ENCODE assay signal across 22 cellular contexts in the genomic region with DNA sequence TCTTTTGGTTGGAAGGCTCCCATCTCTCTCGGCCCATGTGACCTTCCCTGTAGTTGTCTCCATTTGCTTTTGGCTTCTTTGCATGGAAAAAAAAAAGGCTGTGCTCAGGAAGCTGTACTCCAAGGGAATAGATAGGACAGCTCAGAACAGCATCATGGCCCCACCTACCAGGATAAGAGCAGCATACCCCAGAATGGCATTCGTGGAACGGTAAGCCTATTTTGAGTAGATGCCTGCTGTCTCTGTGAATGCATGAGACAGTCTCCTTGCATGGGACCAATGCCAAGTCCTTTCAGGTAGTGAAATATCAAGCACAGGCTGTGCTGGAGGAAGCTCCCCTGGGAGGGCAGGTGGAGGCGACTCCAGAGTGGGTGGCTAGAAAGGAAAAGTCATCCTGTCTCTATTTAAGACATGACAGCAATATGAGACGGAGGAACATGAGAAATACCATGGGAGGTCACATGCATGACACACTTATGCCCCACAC.
A peak's percentile ranks its signal among the peaks of the same experiment; 100 is the strongest.
DNase-seq lines count a peak whose midpoint lies in the region; ATAC-seq and TF ChIP-seq lines count a peak whose summit lies in the region.
"Had no signal": no experiment of that assay in that cellular context is flagged by ENCODE, and none has a peak within 500 bp of the region (broad histone marks: within the 10 kb centered on the region; RNA-seq: fewer than 3 reads in every experiment).

No MANE protein-coding gene starts in this region.

- TF ChIP-seq CTCF in heart left ventricle (IDR thresholded peaks at IDR 0.05) (no peak), prostate gland (IDR thresholded peaks at IDR 0.05) (no peak)

- H3K27me3 Mint-ChIP-seq in activated T-helper 2 cell treated with anti-CD3 and anti-CD28 coated beads, Interferon-gamma antibody, Interleukin-2, Interleukin-4, amounts not matched to agents 10 μg/mL and 5 μg/mL and 100 μg/mL, durations not matched to agents 14 hours and 24 hours and 36 hours (ENCODE audit: low read depth), result no peaks in the 10 kb centered on the region
- H3K27me3 Mint-ChIP-seq: naive B cell; stimulated activated naive CD8-positive, alpha-beta T cell treated with anti-CD3 and anti-CD28 coated beads, Interleukin-15, Interleukin-2, amounts not matched to agents 100 ng/mL and 50 ng/mL, for 24 hours had no signal

- TF ChIP-seq POLR2A in heart left ventricle (IDR thresholded peaks at IDR 0.05) (no peak), prostate gland (IDR thresholded peaks at IDR 0.05) (no peak)

- H3K4me3 ChIP-seq in heart left ventricle (no peak overlapping the region), aorta (ENCODE audit: low read length in 2 of 2) (no peak overlapping the region), prostate gland (no peak overlapping the region)

- no peaks in the 10 kb centered on the region for H3K4me1 Mint-ChIP-seq in activated T-helper 2 cell treated with anti-CD3 and anti-CD28 coated beads, Interferon-gamma antibody, Interleukin-2, Interleukin-4, amounts not matched to agents 10 μg/mL and 5 μg/mL and 100 μg/mL, durations not matched to agents 14 hours and 24 hours and 36 hours (ENCODE audit: low read depth)
- H3K4me1 Mint-ChIP-seq: activated naive CD8-positive, alpha-beta T cell treated with anti-CD3 and anti-CD28 coated beads, Interleukin-2, amount 50 U/mL, for 24 hours; CD4-positive, alpha-beta memory T cell; naive B cell had no signal

- intact Hi-C loops in heart left ventricle (cut with DNase I), result no loop called here
- intact Hi-C loops in Right ventricle myocardium superior (cut with DNase I), result no loop called here
- intact Hi-C loops in head of caudate nucleus (cut with DNase I), result no loop called here
- intact Hi-C loops in aorta (cut with DNase I), result no loop called here
- intact Hi-C loops in activated T-helper 2 cell treated with anti-CD3 and anti-CD28 coated beads, Interferon-gamma antibody, Interleukin-2, Interleukin-4, amounts not matched to agents 10 μg/mL and 5 μg/mL and 100 μg/mL, durations not matched to agents 14 hours and 24 hours and 36 hours (cut with micrococcal nuclease), result no loop called here
- intact Hi-C loops in prostate gland (cut with DNase I), result no loop called here

- no peaks in the 10 kb centered on the region for H3K9me3 Mint-ChIP-seq in activated T-helper 2 cell treated with anti-CD3 and anti-CD28 coated beads, Interferon-gamma antibody, Interleukin-2, Interleukin-4, amounts not matched to agents 10 μg/mL and 5 μg/mL and 100 μg/mL, durations not matched to agents 14 hours and 24 hours and 36 hours
- H3K9me3 Mint-ChIP-seq: activated naive CD8-positive, alpha-beta T cell treated with anti-CD3 and anti-CD28 coated beads, Interleukin-2, amount 50 U/mL, for 24 hours; activated T-helper 1 cell treated with anti-CD3 and anti-CD28 coated beads, Interleukin-12 subunit alpha, Interleukin-12 subunit beta, Interleukin-2, Interleukin-4 antibody, amounts not matched to agents 30 ng/mL and 10 ng/mL and 1 ng/mL, durations not matched to agents 14 hours and 24 hours and 36 hours; CD4-positive, alpha-beta memory T cell; stimulated activated naive CD8-positive, alpha-beta T cell treated with anti-CD3 and anti-CD28 coated beads, Interleukin-15, Interleukin-2, amounts not matched to agents 100 ng/mL and 50 ng/mL, for 24 hours; T-helper 1 cell treated with Interleukin-12 subunit alpha and Interleukin-12 subunit beta and Interleukin-4 antibody, amounts not matched to agents 30 μg/mL and 1 μg/mL, for 36 hours had no signal

- no peak overlapping the region for H3K27ac Mint-ChIP-seq in activated T-helper 2 cell treated with anti-CD3 and anti-CD28 coated beads, Interferon-gamma antibody, Interleukin-2, Interleukin-4, amounts not matched to agents 10 μg/mL and 5 μg/mL and 100 μg/mL, durations not matched to agents 14 hours and 24 hours and 36 hours
- H3K27ac Mint-ChIP-seq: activated naive CD8-positive, alpha-beta T cell treated with anti-CD3 and anti-CD28 coated beads, Interleukin-2, amount 50 U/mL, for 24 hours; activated T-helper 1 cell treated with anti-CD3 and anti-CD28 coated beads, Interleukin-12 subunit alpha, Interleukin-12 subunit beta, Interleukin-2, Interleukin-4 antibody, amounts not matched to agents 30 ng/mL and 10 ng/mL and 1 ng/mL, durations not matched to agents 14 hours and 24 hours and 36 hours; CD4-positive, alpha-beta memory T cell; naive B cell; stimulated activated naive CD8-positive, alpha-beta T cell treated with anti-CD3 and anti-CD28 coated beads, Interleukin-15, Interleukin-2, amounts not matched to agents 100 ng/mL and 50 ng/mL, for 24 hours; T-helper 1 cell treated with Interleukin-12 subunit alpha and Interleukin-12 subunit beta and Interleukin-4 antibody, amounts not matched to agents 30 μg/mL and 1 μg/mL, for 36 hours had no signal

- H3K36me3 ChIP-seq in heart left ventricle (no peaks in the 10 kb centered on the region), aorta (ENCODE audit: control insufficient read depth in 1 of 2, insufficient read depth in 2 of 2, low read length in 1 of 2) (no peaks in the 10 kb centered on the region), prostate gland (no peaks in the 10 kb centered on the region)

- 49 to 69% (median 63%) methylated on average over 5 of the region's 5 CpGs for WGBS in heart left ventricle, 4 donors
- WGBS in aorta, 2 donors, result 43 to 47% methylated on average over 5 of the region's 5 CpGs
- WGBS in prostate gland, result 48% methylated on average over 5 of the region's 5 CpGs

- peak in 3 of 4 donors; percentile 69 to 85 (median 71) for ATAC-seq in heart left ventricle
- ATAC-seq in Right ventricle myocardium superior (ENCODE audit: poor library complexity), result no peak
- ATAC-seq in aorta (ENCODE audit: low FRiP score), result peak; percentile 40
- ATAC-seq: activated naive CD8-positive, alpha-beta T cell treated with anti-CD3 and anti-CD28 coated beads, Interleukin-2, amount 50 U/mL, for 24 hours had no signal

- H3K4me1 ChIP-seq in heart left ventricle (peaks cover 0 to 11% (median 3%) of the 10 kb centered on the region in 12 donors), aorta (ENCODE audit: control insufficient read depth in 1 of 2, insufficient read depth in 2 of 2, low read length in 2 of 2) (peaks cover 2 to 7% of the 10 kb centered on the region in 2 donors), prostate gland (replicated peaks) (peaks cover 3% of the 10 kb centered on the region)

- H3K27ac ChIP-seq in heart left ventricle (peak overlapping the region in 1 of 12 donors; percentile 39), aorta (ENCODE audit: low read depth in 1 of 2, low read length in 2 of 2) (no peak overlapping the region), prostate gland (no peak overlapping the region)

- DNase-seq in heart left ventricle, result peak in 2 of 5 donors; percentile 32 to 35
- DNase-seq in Right ventricle myocardium superior, result no peak
- peak; percentile 95 for DNase-seq in NCI-H69 (lab: John Stamatoyannopoulos, UW)
- DNase-seq in head of caudate nucleus, result peak in 39 of 42 donors; percentile 9 to 88 (median 47)
- no peak for DNase-seq in aorta
- no peak for DNase-seq in cortex of kidney (lab: John Stamatoyannopoulos, UW)
- no peak for DNase-seq in activated T-helper 2 cell treated with anti-CD3 and anti-CD28 coated beads, Interferon-gamma antibody, Interleukin-2, Interleukin-4, amounts not matched to agents 10 μg/mL and 5 μg/mL and 100 μg/mL, durations not matched to agents 14 hours and 24 hours and 36 hours (ENCODE audit: low spot score)
- DNase-seq in prostate gland (ENCODE audit: low spot score), result no peak
- DNase-seq: activated CD4-positive, CD25-positive, alpha-beta regulatory T cell; activated CD8-positive, alpha-beta memory T cell treated with anti-CD3 and anti-CD28 coated beads for 24 hours; activated naive CD8-positive, alpha-beta T cell treated with anti-CD3 and anti-CD28 coated beads, Interleukin-2, amount 50 U/mL, for 24 hours; CD4-positive, alpha-beta memory T cell; central memory CD4-positive, alpha-beta T cell; effector memory CD4-positive, alpha-beta T cell; GOT3; Kasumi-1; naive B cell; NCI-H2029 treated with DMSO at 0.1 percent for 48 hours; SIG-M5 had no signal

- no peaks in the 10 kb centered on the region for H3K27me3 ChIP-seq in heart left ventricle
- no peaks in the 10 kb centered on the region for H3K27me3 ChIP-seq in aorta (ENCODE audit: control insufficient read depth in 1 of 2, insufficient read depth in 2 of 2, low read length in 1 of 2)
- no peaks in the 10 kb centered on the region for H3K27me3 ChIP-seq in prostate gland (replicated peaks; ENCODE audit: insufficient read depth)

- H3K36me3 Mint-ChIP-seq in activated T-helper 2 cell treated with anti-CD3 and anti-CD28 coated beads, Interferon-gamma antibody, Interleukin-2, Interleukin-4, amounts not matched to agents 10 μg/mL and 5 μg/mL and 100 μg/mL, durations not matched to agents 14 hours and 24 hours and 36 hours (ENCODE audit: low read depth), result no peaks in the 10 kb centered on the region
- H3K36me3 Mint-ChIP-seq: CD4-positive, alpha-beta memory T cell; naive B cell had no signal

- H3K9me3 ChIP-seq in heart left ventricle (peaks cover 0 to 8% (median 0%) of the 10 kb centered on the region in 12 donors), aorta (ENCODE audit: control insufficient read depth, low read length) (peaks cover 2% of the 10 kb centered on the region), prostate gland (no peaks in the 10 kb centered on the region)

- no peak overlapping the region for H3K4me3 Mint-ChIP-seq in activated T-helper 2 cell treated with anti-CD3 and anti-CD28 coated beads, Interferon-gamma antibody, Interleukin-2, Interleukin-4, amounts not matched to agents 10 μg/mL and 5 μg/mL and 100 μg/mL, durations not matched to agents 14 hours and 24 hours and 36 hours (ENCODE audit: low read depth)
- H3K4me3 Mint-ChIP-seq: activated naive CD8-positive, alpha-beta T cell treated with anti-CD3 and anti-CD28 coated beads, Interleukin-2, amount 50 U/mL, for 24 hours; activated T-helper 1 cell treated with anti-CD3 and anti-CD28 coated beads, Interleukin-12 subunit alpha, Interleukin-12 subunit beta, Interleukin-2, Interleukin-4 antibody, amounts not matched to agents 30 ng/mL and 10 ng/mL and 1 ng/mL, durations not matched to agents 14 hours and 24 hours and 36 hours; CD4-positive, alpha-beta memory T cell; naive B cell; stimulated activated naive CD8-positive, alpha-beta T cell treated with anti-CD3 and anti-CD28 coated beads, Interleukin-15, Interleukin-2, amounts not matched to agents 100 ng/mL and 50 ng/mL, for 24 hours; T-helper 1 cell treated with Interleukin-12 subunit alpha and Interleukin-12 subunit beta and Interleukin-4 antibody, amounts not matched to agents 30 μg/mL and 1 μg/mL, for 36 hours had no signal

Comparison
In these comparisons a context has a peak if more than half of its experiments do, and no peak if none do; other contexts are left out.
1. DNase-seq: peak in NCI-H69 (single experiment) and head of caudate nucleus (39 of 42); none in Right ventricle myocardium superior (single experiment), aorta (0 of 2), cortex of kidney (single experiment), activated T-helper 2 cell treated with anti-CD3 and anti-CD28 coated beads, Interferon-gamma antibody, Interleukin-2, Interleukin-4, amounts not matched to agents 10 μg/mL and 5 μg/mL and 100 μg/mL, durations not matched to agents 14 hours and 24 hours and 36 hours (single experiment) and prostate gland (single experiment).